In the genomic region with DNA sequence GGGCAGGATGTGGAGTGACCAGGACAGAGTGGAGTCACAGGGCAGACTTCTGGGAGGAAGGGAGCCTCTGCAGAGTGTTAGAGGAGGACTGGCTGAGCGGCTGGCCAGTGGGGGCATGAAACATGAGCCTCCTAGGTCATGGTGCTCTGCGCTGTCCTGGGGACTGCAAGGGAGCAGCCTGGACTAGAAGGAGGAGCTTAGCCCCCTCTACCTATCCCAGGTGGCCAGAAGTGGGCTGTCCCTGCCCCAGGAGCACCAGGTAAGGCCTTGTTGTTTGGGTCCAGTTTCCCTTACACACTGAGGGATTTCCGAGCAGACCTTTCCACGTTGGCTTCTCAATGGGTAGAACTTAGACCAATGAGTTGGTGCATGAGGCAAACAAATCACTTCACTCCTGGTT, we compare ENCODE assay signal across 25 cellular contexts. TPM values are rescaled to one million over a fixed set of nuclear protein-coding genes. Genes with fewer than 3 reads are reported as not detected.
"Had no signal": no experiment of that assay in that cellular context is flagged by ENCODE, and none has a peak within 500 bp of the region (broad histone marks: within the 10 kb centered on the region; RNA-seq: fewer than 3 reads in every experiment).

No MANE protein-coding gene starts in this region.

- H3K36me3 ChIP-seq: brain microvascular endothelial cell had no signal

- DNase-seq: activated CD4-positive, alpha-beta T cell treated with anti-CD3 and anti-CD28 coated beads for 48 hours; activated CD4-positive, alpha-beta T cell treated with anti-CD3 and anti-CD28 coated beads, Interleukin-2, amount 50 U/mL, for 4 hours; activated CD4-positive, CD25-positive, alpha-beta regulatory T cell treated with anti-CD3 and anti-CD28 coated beads, Interleukin-2, amount 50 U/mL, for 72 hours; activated CD8-positive, alpha-beta memory T cell treated with anti-CD3 and anti-CD28 coated beads, Interleukin-2, amount 50 U/mL, for 48 hours; activated CD8-positive, alpha-beta T cell treated with anti-CD3 and anti-CD28 coated beads, Interleukin-2, amount 10 ng/mL, durations not matched to agents 7 days and 5 days; activated effector memory CD4-positive, alpha-beta T cell treated with Interleukin-2 at 50 U/mL for 16 hours; activated naive CD4-positive, alpha-beta T cell; activated T-cell treated with anti-CD3 and anti-CD28 coated beads, Interleukin-2, amount 50 U/mL, for 1 hour; amygdala; brain microvascular endothelial cell; IMR-90; Kasumi-1; KBM-7; NCI-H1105 treated with DMSO at 0.1 percent for 48 hours; NCI-H146; NCI-H187 treated with DMSO at 0.1 percent for 48 hours; NCI-H2081 treated with DMSO at 0.1 percent for 48 hours; NCI-H446; NCI-H524; PC-3; SHP77 treated with DMSO at 0.1 percent for 48 hours had no signal

- H3K4me3 Mint-ChIP-seq: activated CD8-positive, alpha-beta T cell treated with anti-CD3 and anti-CD28 coated beads, Interleukin-2, amount 10 ng/mL, durations not matched to agents 7 days and 5 days; activated naive CD8-positive, alpha-beta T cell; activated T-helper 1 cell treated with anti-CD3 and anti-CD28 coated beads, Interleukin-12 subunit alpha, Interleukin-12 subunit beta, Interleukin-2, Interleukin-4 antibody, amounts not matched to agents 30 ng/mL and 10 ng/mL and 1 ng/mL, durations not matched to agents 14 hours and 24 hours and 36 hours; T-helper 1 cell treated with Interleukin-12 subunit alpha and Interleukin-12 subunit beta and Interleukin-4 antibody, amounts not matched to agents 30 μg/mL and 1 μg/mL, for 36 hours; WTC11 had no signal

- H3K36me3 Mint-ChIP-seq: activated naive CD8-positive, alpha-beta T cell; WTC11 had no signal

- H3K27ac Mint-ChIP-seq: activated CD8-positive, alpha-beta T cell treated with anti-CD3 and anti-CD28 coated beads, Interleukin-2, amount 10 ng/mL, durations not matched to agents 7 days and 5 days; activated naive CD8-positive, alpha-beta T cell; activated T-helper 1 cell treated with anti-CD3 and anti-CD28 coated beads, Interleukin-12 subunit alpha, Interleukin-12 subunit beta, Interleukin-2, Interleukin-4 antibody, amounts not matched to agents 30 ng/mL and 10 ng/mL and 1 ng/mL, durations not matched to agents 14 hours and 24 hours and 36 hours; T-helper 1 cell treated with Interleukin-12 subunit alpha and Interleukin-12 subunit beta and Interleukin-4 antibody, amounts not matched to agents 30 μg/mL and 1 μg/mL, for 36 hours; WTC11 had no signal

- H3K27ac ChIP-seq: brain microvascular endothelial cell had no signal

- ATAC-seq: activated CD8-positive, alpha-beta T cell treated with anti-CD3 and anti-CD28 coated beads, Interleukin-2, amount 10 ng/mL, durations not matched to agents 7 days and 5 days; PC-3; WTC11 had no signal

- H3K27me3 ChIP-seq: brain microvascular endothelial cell had no signal

- H3K9me3 Mint-ChIP-seq: activated T-helper 1 cell treated with anti-CD3 and anti-CD28 coated beads, Interleukin-12 subunit alpha, Interleukin-12 subunit beta, Interleukin-2, Interleukin-4 antibody, amounts not matched to agents 30 ng/mL and 10 ng/mL and 1 ng/mL, durations not matched to agents 14 hours and 24 hours and 36 hours; T-helper 1 cell treated with Interleukin-12 subunit alpha and Interleukin-12 subunit beta and Interleukin-4 antibody, amounts not matched to agents 30 μg/mL and 1 μg/mL, for 36 hours; WTC11 had no signal

RNA-seq across cellular contexts. Expression of a gene that starts 7.4 kb away (rescaled TPM):
- total RNA-seq: activated CD8-positive, alpha-beta T cell treated with anti-CD3 and anti-CD28 coated beads, Interleukin-2, amount 10 ng/mL, durations not matched to agents 7 days and 5 days; activated T-helper 1 cell treated with anti-CD3 and anti-CD28 coated beads, Interleukin-12 subunit alpha, Interleukin-12 subunit beta, Interleukin-2, Interleukin-4 antibody, amounts not matched to agents 30 ng/mL and 10 ng/mL and 1 ng/mL, durations not matched to agents 14 hours and 24 hours and 36 hours; PC-3 had no signal
